Comparison of ENCODE assay signal across 8 cellular contexts in genomic region chr12:8949525-8950286, GRCh38. TPM values are rescaled to one million over a fixed set of nuclear protein-coding genes. Genes with fewer than 3 reads are reported as not detected.
DNase-seq lines count a peak whose midpoint lies in the region; ATAC-seq and TF ChIP-seq lines count a peak whose summit lies in the region.

TSS of gene M6PR (minus strand) at chr12:8949645. CDS start at chr12:8946404, 3,241 bp downstream.

- peak; percentile 27 to 73 (median 56) for TF ChIP-seq CTCF in spleen (IDR thresholded peaks at IDR 0.05 in 8 of 11, conservative IDR thresholded peaks at IDR 0.05 in 3 of 11)

- H3K36me3 ChIP-seq in spleen: peaks cover 0 to 28% (median 15%) of the 10 kb centered on the region in 6 donors

- peak within 1 kb of the TSS; percentile 96 to 98 (median 97) for H3K27ac ChIP-seq in spleen

- ATAC-seq in GM19025 (IDR thresholded peaks at IDR 0.05; ENCODE audit: low read depth, unreplicated experiment): peak; percentile 78
- peak; percentile 77 for ATAC-seq in HG03342 (IDR thresholded peaks at IDR 0.05; ENCODE audit: unreplicated experiment)

- 0 to 1% (median 0%) methylated on average over 51 to 58 of the region's 58 CpGs for WGBS in spleen, 5 donors

- intact Hi-C loops in spleen (cut with DNase I; ENCODE audit: low total_unique reads): loop anchor here (5.0 kb wide), 1 partner anchor 88 kb away; no protein-coding TSS in a partner anchor

- peaks cover 0 to 11% (median 4%) of the 10 kb centered on the region in 8 donors for H3K9me3 ChIP-seq in spleen

- no peaks in the 10 kb centered on the region for H3K27me3 ChIP-seq in spleen (replicated peaks in 1 of 7)

- peaks cover 18 to 79% (median 39%) of the 10 kb centered on the region in 6 donors for H3K4me1 ChIP-seq in spleen

- peak in 1 of 3 donors; percentile 78 for TF ChIP-seq POLR2A in spleen (IDR thresholded peaks at IDR 0.05)

- peak within 1 kb of the TSS; percentile 60 to 95 (median 88) for H3K4me3 ChIP-seq in spleen

- DNase-seq in AG20443 (ENCODE audit: low spot score) (peak; percentile 97), NCI-H345 treated with DMSO at 0.1 percent for 48 hours (lab: John Stamatoyannopoulos, UW; ENCODE audit: unreplicated experiment) (peak; percentile 97), inferior parietal cortex (ENCODE audit: extremely low spot score) (peak; percentile 97), spleen (peak; percentile 98)
- peak; percentile 74 to 86 (median 82) for DNase-seq in activated CD4-positive, CD25-positive, alpha-beta regulatory T cell (lab: John Stamatoyannopoulos, UW)
- peak; percentile 87 for DNase-seq in central memory CD4-positive, alpha-beta T cell

RNA-seq across cellular contexts. Expression of gene M6PR, which starts in this region (rescaled TPM):
- 100 to 1,000 TPM; 146 to 217 (median 192) TPM for total RNA-seq in spleen
- polyA plus RNA-seq in spleen: 10 to 100 TPM; 75.2 to 92.1 (median 78.5) TPM

Comparison
In these comparisons a context has a peak if more than half of its experiments do, and no peak if none do; other contexts are left out.
1. Peak in every context shown above with its lines: DNase-seq, ATAC-seq, H3K4me3 ChIP-seq and H3K27ac ChIP-seq.